In the genomic region with DNA sequence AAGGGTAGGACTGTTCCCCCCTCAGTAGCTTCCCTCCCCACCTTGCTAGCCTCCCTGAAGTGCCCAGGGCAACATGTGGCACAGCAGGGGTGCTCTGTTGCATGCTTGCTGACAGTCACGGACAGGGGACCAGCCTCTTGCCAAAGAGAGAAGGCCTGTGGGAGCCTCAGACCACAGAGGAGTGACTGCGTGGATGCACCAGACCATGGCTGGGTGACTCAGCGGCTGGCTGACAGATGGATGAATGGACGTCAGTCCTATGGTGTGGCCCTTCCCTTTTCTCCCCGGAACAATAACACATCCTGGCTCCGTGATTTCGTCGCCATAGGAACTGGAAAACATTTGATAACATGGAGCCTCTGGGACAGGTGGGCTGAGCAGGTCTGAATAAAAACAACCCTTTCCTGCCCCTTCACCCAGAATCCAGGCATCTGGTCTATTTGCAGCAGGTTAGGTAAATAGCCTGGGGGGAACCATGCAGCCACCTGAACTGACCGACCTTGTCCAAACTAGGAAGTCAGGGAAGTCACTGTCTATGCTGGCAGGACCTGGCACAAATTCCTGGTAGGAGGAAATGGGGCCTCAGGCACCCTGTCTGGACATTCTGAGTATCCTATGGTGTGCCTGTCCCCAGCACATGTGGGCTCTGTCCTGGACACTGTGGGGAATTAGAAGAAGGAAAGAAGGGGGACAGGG, we compare ENCODE assay signal across 9 cellular contexts. TPM values are rescaled to one million over a fixed set of nuclear protein-coding genes. Genes with fewer than 3 reads are reported as not detected.
DNase-seq lines count a peak whose midpoint lies in the region; ATAC-seq and TF ChIP-seq lines count a peak whose summit lies in the region.
"Had no signal": no experiment of that assay in that cellular context is flagged by ENCODE, and none has a peak within 500 bp of the region (broad histone marks: within the 10 kb centered on the region; RNA-seq: fewer than 3 reads in every experiment).

No MANE protein-coding gene starts in this region.

- BruUV-seq in Caco-2 (replicated peaks; lab: Mats Ljungman, UMichigan) (no TSS peak), PC-9 (replicated peaks; lab: Mats Ljungman, UMichigan) (no TSS peak)

- no peak overlapping the region for H2AFZ ChIP-seq in PC-9

- ATAC-seq in HG03442 (IDR thresholded peaks at IDR 0.05; ENCODE audit: unreplicated experiment) (peak; percentile 54), omental fat pad (ENCODE audit: low FRiP score) (peak; percentile 54), HG02678 (IDR thresholded peaks at IDR 0.05; ENCODE audit: unreplicated experiment) (no peak)

- peak overlapping the region; percentile 88 for H3K27ac Mint-ChIP-seq in Caco-2 (ENCODE audit: unreplicated experiment)

- CTCF ChIA-PET in Caco-2 (lab: Charles Lee) = no interaction called here
- CTCF ChIA-PET in PC-9 (lab: Charles Lee) = no interaction called here

- no peaks in the 10 kb centered on the region for H3K9me2 ChIP-seq in PC-9 (ENCODE audit: insufficient read depth)

- no peaks in the 10 kb centered on the region for H3K36me3 ChIP-seq in Caco-2 (ENCODE audit: control insufficient read depth, insufficient read depth, low read length)
- no peaks in the 10 kb centered on the region for H3K36me3 ChIP-seq in PC-9 (ENCODE audit: low read depth)

- H3K4me1 ChIP-seq in Caco-2 = peaks cover 54% of the 10 kb centered on the region
- peaks cover 74% of the 10 kb centered on the region for H3K4me1 ChIP-seq in PC-9 (replicated peaks; ENCODE audit: insufficient read depth)

- DNase-seq in Caco-2 (peak; percentile 87 to 91), PC-9 (peak; percentile 95 to 100), epithelial cell of esophagus (ENCODE audit: low read depth) (peak; percentile 97), omental fat pad (ENCODE audit: low spot score) (peak; percentile 44), Kasumi-1 (lab: John Stamatoyannopoulos, UW) (no peak), GM19240 (ENCODE audit: insufficient read length, low spot score) (no peak)

- no peak overlapping the region for H3K4me3 ChIP-seq in Caco-2 (ENCODE audit: low read depth, low read length)
- H3K4me3 ChIP-seq in PC-9 = no peak overlapping the region
- H3K4me3 ChIP-seq in epithelial cell of esophagus (ENCODE audit: low read length) = no peak overlapping the region
- H3K4me3 ChIP-seq: dorsolateral prefrontal cortex had no signal

- peak overlapping the region; percentile 81 for H3K27ac ChIP-seq in PC-9

- POLR2A ChIA-PET in Caco-2 (lab: Charles Lee) (no interaction called here), PC-9 (lab: Charles Lee; ENCODE audit: unreplicated experiment) (interaction anchor here (0.5 to 0.7 kb wide), 3 partner anchors 8 to 230 kb away, joined by 3 to 6 read pairs (median 4); no protein-coding TSS in a partner anchor)

- peaks cover 53% of the 10 kb centered on the region for H3F3A ChIP-seq in PC-9 (ENCODE audit: insufficient read depth, low read depth)

- H3K27me3 ChIP-seq in Caco-2 (replicated peaks; ENCODE audit: control insufficient read depth, insufficient read depth, low read length) (no peaks in the 10 kb centered on the region), PC-9 (ENCODE audit: insufficient read depth, low read depth) (no peaks in the 10 kb centered on the region)
- H3K27me3 ChIP-seq: dorsolateral prefrontal cortex had no signal

- no peaks in the 10 kb centered on the region for H4K20me1 ChIP-seq in PC-9 (ENCODE audit: insufficient read depth)

- intact Hi-C loops in Caco-2 (cut with micrococcal nuclease; ENCODE audit: unreplicated experiment) = loop anchor here (1.0 kb wide), 1 partner anchor 73 kb away; no protein-coding TSS in a partner anchor
- intact Hi-C loops in PC-9 (cut with micrococcal nuclease; ENCODE audit: unreplicated experiment) = loop anchor here (1.0 kb wide), 6 partner anchors 19 to 181 kb away; a partner anchor contains a TSS

- H3K4me1 Mint-ChIP-seq in Caco-2 (ENCODE audit: low read depth, unreplicated experiment) = peaks cover 37% of the 10 kb centered on the region

- H3K9me3 Mint-ChIP-seq in Caco-2 (ENCODE audit: unreplicated experiment) = no peaks in the 10 kb centered on the region

- peaks cover 5% of the 10 kb centered on the region for H3K36me3 Mint-ChIP-seq in Caco-2 (ENCODE audit: insufficient read depth, unreplicated experiment)

- H3K79me2 ChIP-seq in PC-9 (ENCODE audit: low read depth) = no peaks in the 10 kb centered on the region

- peak overlapping the region; percentile 1 for H3K4me3 Mint-ChIP-seq in Caco-2 (ENCODE audit: unreplicated experiment)

- H3K9me3 ChIP-seq in Caco-2 = no peaks in the 10 kb centered on the region
- H3K9me3 ChIP-seq in PC-9 (ENCODE audit: insufficient read depth, low read depth) = no peaks in the 10 kb centered on the region

- peak overlapping the region; percentile 63 for H3K4me2 ChIP-seq in PC-9

- H3K27me3 Mint-ChIP-seq in Caco-2 (ENCODE audit: insufficient read depth, unreplicated experiment) = no peaks in the 10 kb centered on the region

- TF ChIP-seq CTCF in Caco-2 (IDR thresholded peaks at IDR 0.05; ENCODE audit: insufficient read depth in 1 of 2, low read depth in 1 of 2, low read length in 1 of 2, severe bottlenecking in 1 of 2, unreplicated experiment in 1 of 2) = no peak
- no peak for TF ChIP-seq CTCF in PC-9 (conservative IDR thresholded peaks at IDR 0.05)
- no peak for TF ChIP-seq CTCF in epithelial cell of esophagus (IDR thresholded peaks at IDR 0.05; ENCODE audit: insufficient read depth, low read depth, low read length, missing control alignments)
- TF ChIP-seq CTCF in omental fat pad (IDR thresholded peaks at IDR 0.05) = no peak

RNA-seq across cellular contexts. Expression of a gene that starts 53.3 kb away (rescaled TPM):
- total RNA-seq in Caco-2 (2022) = 90.1 and 95.7 TPM in 2 replicates
- 71.8 and 85.9 TPM in 2 replicates for total RNA-seq in PC-9 (2021)
- total RNA-seq in omental fat pad = 10 to 100 TPM; 47.4 to 53.8 (median 52.1) TPM

Comparison
In these comparisons a context has a peak if more than half of its experiments do, and no peak if none do; other contexts are left out.
1. DNase-seq: peak in Caco-2 (2 of 2), PC-9 (2 of 2), epithelial cell of esophagus (single experiment) and omental fat pad (single experiment); none in Kasumi-1 (0 of 2) and GM19240 (single experiment).